Comparison of ENCODE assay signal across 19 cellular contexts in genomic region chr11:100638648-100639047, GRCh38. TPM values are rescaled to one million over a fixed set of nuclear protein-coding genes. Genes with fewer than 3 reads are reported as not detected.
DNase-seq lines count a peak whose midpoint lies in the region; ATAC-seq, FAIRE-seq and TF ChIP-seq lines count a peak whose summit lies in the region.
"Had no signal": no experiment of that assay in that cellular context is flagged by ENCODE, and none has a peak within 500 bp of the region (broad histone marks: within the 10 kb centered on the region; RNA-seq: fewer than 3 reads in every experiment).

No MANE protein-coding gene starts in this region.

- BruUV-seq in PC-3 (replicated peaks; lab: Mats Ljungman, UMichigan) (no TSS peak), endothelial cell of umbilical vein (replicated peaks; lab: Mats Ljungman, UMichigan) (no TSS peak)

- H3K27me3 Mint-ChIP-seq in type B pancreatic cell = no peaks in the 10 kb centered on the region
- H3K27me3 Mint-ChIP-seq in CD8-positive, alpha-beta T cell (ENCODE audit: low read depth) = peaks cover 3% of the 10 kb centered on the region
- H3K27me3 Mint-ChIP-seq: activated CD4-positive, alpha-beta T cell treated with anti-CD3 and anti-CD28 coated beads, Interleukin-2, amount 10 ng/mL, durations not matched to agents 24 days and 14 days; activated naive CD8-positive, alpha-beta T cell; central memory CD8-positive, alpha-beta T cell; naive thymus-derived CD4-positive, alpha-beta T cell had no signal

- H3K4me3 ChIP-seq in PC-3 (ENCODE audit: low read length) = no peak overlapping the region
- no peak overlapping the region for H3K4me3 ChIP-seq in endothelial cell of umbilical vein (replicated peaks in 1 of 3; ENCODE audit: insufficient read depth in 1 of 3, low read depth in 1 of 3, low read length in 3 of 3)
- H3K4me3 ChIP-seq in mesodermal cell (ENCODE audit: extremely low read depth, insufficient read depth, low read length, poor library complexity, severe bottlenecking) = no peak overlapping the region
- H3K4me3 ChIP-seq in CD8-positive, alpha-beta T cell (ENCODE audit: low read depth, low read length) = no peak overlapping the region
- no peak overlapping the region for H3K4me3 ChIP-seq in small intestine (ENCODE audit: low read depth in 1 of 2, low read length in 2 of 2)
- H3K4me3 ChIP-seq: BLaER1 treated with 17β-estradiol and CSF1 and Interleukin-3, amounts not matched to agents 10 nM and 100 nM; GM23248 had no signal

- H3K79me2 ChIP-seq in PC-3 (ENCODE audit: low read length) = no peaks in the 10 kb centered on the region
- no peaks in the 10 kb centered on the region for H3K79me2 ChIP-seq in endothelial cell of umbilical vein (ENCODE audit: control insufficient read depth, insufficient read depth, low read length)

- peak overlapping the region; percentile 64 for H3K27ac Mint-ChIP-seq in type B pancreatic cell
- no peak overlapping the region for H3K27ac Mint-ChIP-seq in CD8-positive, alpha-beta T cell
- H3K27ac Mint-ChIP-seq: activated CD4-positive, alpha-beta T cell treated with anti-CD3 and anti-CD28 coated beads, Interleukin-2, amount 10 ng/mL, durations not matched to agents 24 days and 14 days; activated naive CD8-positive, alpha-beta T cell; naive thymus-derived CD4-positive, alpha-beta T cell had no signal

- no peak for TF ChIP-seq POLR2A in endothelial cell of umbilical vein (IDR thresholded peaks at IDR 0.05; ENCODE audit: low read depth, low read length)

- no peak overlapping the region for H3K9ac ChIP-seq in PC-3 (ENCODE audit: low read length)
- no peak overlapping the region for H3K9ac ChIP-seq in endothelial cell of umbilical vein (replicated peaks; ENCODE audit: extremely low read depth, insufficient read depth, low read length)
- H3K9ac ChIP-seq: BLaER1 treated with 17β-estradiol and CSF1 and Interleukin-3, amounts not matched to agents 10 nM and 100 nM; GM23248 had no signal

- no peaks in the 10 kb centered on the region for H4K20me1 ChIP-seq in PC-3 (ENCODE audit: low read length)
- no peaks in the 10 kb centered on the region for H4K20me1 ChIP-seq in endothelial cell of umbilical vein (replicated peaks; ENCODE audit: control insufficient read depth, extremely low read depth, insufficient read depth, low read length)
- H4K20me1 ChIP-seq: BLaER1 treated with 17β-estradiol and CSF1 and Interleukin-3, amounts not matched to agents 10 nM and 100 nM had no signal

- POLR2A ChIA-PET in PC-3 (lab: Charles Lee; ENCODE audit: unreplicated experiment) = no interaction called here
- POLR2A ChIA-PET in endothelial cell of umbilical vein (lab: Charles Lee) = no interaction called here
- POLR2A ChIA-PET in CD8-positive, alpha-beta T cell (lab: Charles Lee) = no interaction called here

- no peak for TF ChIP-seq CTCF in PC-3 (conservative IDR thresholded peaks at IDR 0.05; ENCODE audit: low read depth, low read length)
- TF ChIP-seq CTCF in endothelial cell of umbilical vein (IDR thresholded peaks at IDR 0.05; ENCODE audit: extremely low read depth in 1 of 2, insufficient read depth in 1 of 2, low read depth in 1 of 2, low read length in 2 of 2) = no peak
- TF ChIP-seq CTCF in type B pancreatic cell (conservative IDR thresholded peaks at IDR 0.05) = no peak
- no peak for TF ChIP-seq CTCF in CD8-positive, alpha-beta T cell (IDR thresholded peaks at IDR 0.05)

- no peak overlapping the region for H3K27ac ChIP-seq in PC-3 (ENCODE audit: low read length)
- H3K27ac ChIP-seq in endothelial cell of umbilical vein (ENCODE audit: insufficient read depth, low read depth, low read length) = no peak overlapping the region
- H3K27ac ChIP-seq in mesodermal cell (ENCODE audit: low read depth, low read length, severe bottlenecking) = peak overlapping the region; percentile 90
- H3K27ac ChIP-seq in CD8-positive, alpha-beta T cell (ENCODE audit: low read depth, low read length) = no peak overlapping the region
- peak overlapping the region in 1 of 2 donors; percentile 27 for H3K27ac ChIP-seq in small intestine (ENCODE audit: low read depth in 1 of 2, low read length in 1 of 2)
- H3K27ac ChIP-seq: BLaER1 treated with 17β-estradiol and CSF1 and Interleukin-3, amounts not matched to agents 10 nM and 100 nM; GM23248 had no signal

- H3K4me2 ChIP-seq in PC-3 (ENCODE audit: low read length) (no peak overlapping the region), endothelial cell of umbilical vein (ENCODE audit: insufficient read depth, low read length) (peak overlapping the region; percentile 32)
- H3K4me2 ChIP-seq: BLaER1 treated with 17β-estradiol and CSF1 and Interleukin-3, amounts not matched to agents 10 nM and 100 nM had no signal

- H3K4me1 Mint-ChIP-seq in type B pancreatic cell (ENCODE audit: unreplicated experiment) = peaks cover 20% of the 10 kb centered on the region
- no peaks in the 10 kb centered on the region for H3K4me1 Mint-ChIP-seq in CD8-positive, alpha-beta T cell (ENCODE audit: low read depth)
- H3K4me1 Mint-ChIP-seq: activated CD4-positive, alpha-beta T cell treated with anti-CD3 and anti-CD28 coated beads, Interleukin-2, amount 10 ng/mL, durations not matched to agents 24 days and 14 days; central memory CD8-positive, alpha-beta T cell; naive thymus-derived CD4-positive, alpha-beta T cell had no signal

- intact Hi-C loops in PC-3 (cut with micrococcal nuclease) = no loop called here
- intact Hi-C loops in endothelial cell of umbilical vein (cut with micrococcal nuclease) = no loop called here
- intact Hi-C loops in CD8-positive, alpha-beta T cell (cut with DNase I, micrococcal nuclease) = no loop called here

- FAIRE-seq in endothelial cell of umbilical vein (lab: Jason Lieb, UNC) (peak; percentile 50), small intestine (lab: Jason Lieb, UNC) (no peak)

- peak overlapping the region; percentile 61 for H3K4me3 Mint-ChIP-seq in type B pancreatic cell
- no peak overlapping the region for H3K4me3 Mint-ChIP-seq in CD8-positive, alpha-beta T cell
- H3K4me3 Mint-ChIP-seq: activated CD4-positive, alpha-beta T cell treated with anti-CD3 and anti-CD28 coated beads, Interleukin-2, amount 10 ng/mL, durations not matched to agents 24 days and 14 days; activated naive CD8-positive, alpha-beta T cell; central memory CD8-positive, alpha-beta T cell; IgD-negative memory B cell; naive thymus-derived CD4-positive, alpha-beta T cell had no signal

- 100% methylated on average over 1 of the region's 1 CpG for WGBS in mesodermal cell (ENCODE audit: insufficient coverage in 2 of 2), 2 experiments
- 74 to 89% (median 80%) methylated on average over 1 of the region's 1 CpG for WGBS in small intestine, 3 donors

- CTCF ChIA-PET in PC-3 (lab: Charles Lee) = interaction anchor here (0.6 kb wide), 1 partner anchor 23 kb away, joined by 5 read pairs; no protein-coding TSS in a partner anchor
- CTCF ChIA-PET in endothelial cell of umbilical vein (lab: Charles Lee) = interaction anchor here (0.7 to 1.6 kb wide), 4 partner anchors 17 to 62 kb away, joined by 3 to 4 read pairs (median 3); no protein-coding TSS in a partner anchor
- CTCF ChIA-PET in CD8-positive, alpha-beta T cell (lab: Charles Lee) = no interaction called here

- no peaks in the 10 kb centered on the region for H3K9me1 ChIP-seq in endothelial cell of umbilical vein (replicated peaks; ENCODE audit: control insufficient read depth, extremely low read depth, insufficient read depth, low read length)

- H3K36me3 ChIP-seq in PC-3 (ENCODE audit: low read depth, low read length) (no peaks in the 10 kb centered on the region), endothelial cell of umbilical vein (ENCODE audit: control insufficient read depth in 2 of 2, extremely low read depth in 1 of 2, insufficient read depth in 2 of 2, low read length in 2 of 2) (no peaks in the 10 kb centered on the region), mesodermal cell (ENCODE audit: control insufficient read depth, insufficient read depth, low read length) (no peaks in the 10 kb centered on the region), small intestine (ENCODE audit: control insufficient read depth in 2 of 2, insufficient read depth in 2 of 2, low read length in 2 of 2) (no peaks in the 10 kb centered on the region)
- H3K36me3 ChIP-seq in CD8-positive, alpha-beta T cell (ENCODE audit: insufficient read depth, low read length) = no peaks in the 10 kb centered on the region
- H3K36me3 ChIP-seq: BLaER1 treated with 17β-estradiol and CSF1 and Interleukin-3, amounts not matched to agents 10 nM and 100 nM had no signal

- no peak for DNase-seq in PC-3
- no peak for DNase-seq in endothelial cell of umbilical vein (ENCODE audit: low read depth, low spot score)
- no peak for DNase-seq in type B pancreatic cell (ENCODE audit: extremely low spot score, unreplicated experiment)
- DNase-seq in cerebellar nuclear complex (lab: John Stamatoyannopoulos, UW) = no peak
- no peak for DNase-seq in CD8-positive, alpha-beta T cell
- DNase-seq in small intestine = no peak
- DNase-seq: activated CD4-positive, alpha-beta T cell treated with anti-CD3 and anti-CD28 coated beads, Interleukin-2, amount 10 ng/mL, durations not matched to agents 24 days and 14 days; activated T-cell treated with anti-CD3 and anti-CD28 coated beads for 4 hours; GM23248; naive thymus-derived CD4-positive, alpha-beta T cell; NCI-H1048; NCI-H2171 treated with DMSO at 0.1 percent for 48 hours; Right ventricle myocardium superior; stimulated activated CD4-positive, alpha-beta T cell treated with anti-CD3 and anti-CD28 coated beads, Interleukin-2, amount 100 ng/mL, for 48 hours had no signal

- H3K27me3 ChIP-seq in PC-3 (ENCODE audit: low read length) (no peaks in the 10 kb centered on the region), endothelial cell of umbilical vein (ENCODE audit: control insufficient read depth in 2 of 2, insufficient read depth in 2 of 2, low read length in 2 of 2) (peaks cover 2 to 3% of the 10 kb centered on the region in 2 experiments), small intestine (ENCODE audit: control insufficient read depth in 2 of 2, insufficient read depth in 2 of 2, low read length in 2 of 2) (no peaks in the 10 kb centered on the region)
- H3K27me3 ChIP-seq in CD8-positive, alpha-beta T cell (ENCODE audit: insufficient read depth, low read length) = no peaks in the 10 kb centered on the region
- H3K27me3 ChIP-seq: BLaER1 treated with 17β-estradiol and CSF1 and Interleukin-3, amounts not matched to agents 10 nM and 100 nM had no signal

- ATAC-seq in PC-3 = no peak
- no peak for ATAC-seq in CD8-positive, alpha-beta T cell
- ATAC-seq: naive thymus-derived CD4-positive, alpha-beta T cell had no signal

- H2AFZ ChIP-seq in PC-3 (ENCODE audit: low read length) (peak overlapping the region; percentile 54), endothelial cell of umbilical vein (ENCODE audit: low read depth, low read length) (peak overlapping the region; percentile 85)
- H2AFZ ChIP-seq: GM23248 had no signal

- H3K9me3 ChIP-seq in PC-3 (ENCODE audit: low read length) = no peaks in the 10 kb centered on the region
- no peaks in the 10 kb centered on the region for H3K9me3 ChIP-seq in endothelial cell of umbilical vein (replicated peaks; ENCODE audit: control insufficient read depth, insufficient read depth, low read length)
- peaks cover 7% of the 10 kb centered on the region for H3K9me3 ChIP-seq in mesodermal cell (ENCODE audit: control insufficient read depth, low read length)
- no peaks in the 10 kb centered on the region for H3K9me3 ChIP-seq in CD8-positive, alpha-beta T cell (ENCODE audit: low read length)
- no peaks in the 10 kb centered on the region for H3K9me3 ChIP-seq in small intestine (ENCODE audit: control insufficient read depth, low read depth)
- H3K9me3 ChIP-seq: BLaER1 treated with 17β-estradiol and CSF1 and Interleukin-3, amounts not matched to agents 10 nM and 100 nM had no signal

- no peaks in the 10 kb centered on the region; the same call in 1 of the 2 replicates for H3K4me1 ChIP-seq in PC-3 (ENCODE audit: insufficient read depth, low read length)
- no peaks in the 10 kb centered on the region for H3K4me1 ChIP-seq in endothelial cell of umbilical vein (ENCODE audit: control insufficient read depth, extremely low read depth, insufficient read depth, low read length)
- peaks cover 6% of the 10 kb centered on the region for H3K4me1 ChIP-seq in mesodermal cell (ENCODE audit: control insufficient read depth, insufficient read depth, low read length, poor library complexity, severe bottlenecking)
- no peaks in the 10 kb centered on the region for H3K4me1 ChIP-seq in CD8-positive, alpha-beta T cell (ENCODE audit: insufficient read depth, low read length)
- H3K4me1 ChIP-seq in small intestine (ENCODE audit: control insufficient read depth in 2 of 2, insufficient read depth in 1 of 2, low read depth in 1 of 2, low read length in 1 of 2) = no peaks in the 10 kb centered on the region
- H3K4me1 ChIP-seq: BLaER1 treated with 17β-estradiol and CSF1 and Interleukin-3, amounts not matched to agents 10 nM and 100 nM had no signal

- peaks cover 6% of the 10 kb centered on the region for H3K9me3 Mint-ChIP-seq in type B pancreatic cell
- H3K9me3 Mint-ChIP-seq in CD8-positive, alpha-beta T cell = no peaks in the 10 kb centered on the region
- H3K9me3 Mint-ChIP-seq: activated CD4-positive, alpha-beta T cell treated with anti-CD3 and anti-CD28 coated beads, Interleukin-2, amount 10 ng/mL, durations not matched to agents 24 days and 14 days; IgD-negative memory B cell had no signal

- no peaks in the 10 kb centered on the region for H3K9me2 ChIP-seq in PC-3 (replicated peaks; ENCODE audit: low read length)

- no peaks in the 10 kb centered on the region for H3F3A ChIP-seq in PC-3 (ENCODE audit: low read length, unreplicated experiment)

- H3K36me3 Mint-ChIP-seq in type B pancreatic cell = peaks cover 6% of the 10 kb centered on the region
- H3K36me3 Mint-ChIP-seq in CD8-positive, alpha-beta T cell = no peaks in the 10 kb centered on the region
- H3K36me3 Mint-ChIP-seq: activated naive CD8-positive, alpha-beta T cell; IgD-negative memory B cell; naive thymus-derived CD4-positive, alpha-beta T cell had no signal

- dilution Hi-C loops in endothelial cell of umbilical vein (cut with MboI; ENCODE audit: extremely low pct_ligation_motif_present, low sequenced_read_pairs) = no loop called here

RNA-seq across cellular contexts. Expression of gene ARHGAP42, which starts 48.4 kb away (rescaled TPM):
- total RNA-seq in PC-3 (2014; rRNA removed) (11.0 and 12.1 TPM in 2 replicates), endothelial cell of umbilical vein (2.4 and 6.6 TPM in 2 replicates), type B pancreatic cell (ENCODE audit: low replicate concordance) (10.5 and 22.6 TPM in 2 replicates)
- polyA plus RNA-seq in endothelial cell of umbilical vein (1.8 TPM in 2 replicates), small intestine (10 to 100 TPM in 2 of 3 donors, 1 to 10 TPM in 1; 4.3 to 17.0 (median 14.3) TPM)
- 1.8 and 1.9 TPM in 2 replicates for polyA plus RNA-seq in endothelial cell of umbilical vein (2011; cell fraction: cytosol; rRNA removed)
- polyA plus RNA-seq in endothelial cell of umbilical vein (2011; cell fraction: nucleus; rRNA removed) = 5.4 and 6.3 TPM in 2 replicates
- polyA plus RNA-seq in endothelial cell of umbilical vein (2012) = 2.8 and 3.6 TPM in 2 replicates
- polyA minus RNA-seq in endothelial cell of umbilical vein = 4.1 and 8.5 TPM in 2 replicates
- polyA minus RNA-seq in endothelial cell of umbilical vein (2011; cell fraction: cytosol; rRNA and poly(A)+ RNA removed) = 4.4 TPM
- 11.3 and 13.6 TPM in 2 replicates for polyA minus RNA-seq in endothelial cell of umbilical vein (2011; cell fraction: nucleus; rRNA and poly(A)+ RNA removed)
- 27.6 TPM for polyA plus RNA-seq in mesodermal cell (2013, experiment 1 of 2)
- 30.4 TPM for polyA plus RNA-seq in mesodermal cell (2013, experiment 2 of 2)
- total RNA-seq in CD8-positive, alpha-beta T cell = under 1 TPM; 0.06 to 0.38 TPM
- total RNA-seq: activated CD4-positive, alpha-beta T cell treated with anti-CD3 and anti-CD28 coated beads, Interleukin-2, amount 10 ng/mL, durations not matched to agents 24 days and 14 days had no signal
- polyA plus RNA-seq: naive thymus-derived CD4-positive, alpha-beta T cell had no signal
